In the genomic region with DNA sequence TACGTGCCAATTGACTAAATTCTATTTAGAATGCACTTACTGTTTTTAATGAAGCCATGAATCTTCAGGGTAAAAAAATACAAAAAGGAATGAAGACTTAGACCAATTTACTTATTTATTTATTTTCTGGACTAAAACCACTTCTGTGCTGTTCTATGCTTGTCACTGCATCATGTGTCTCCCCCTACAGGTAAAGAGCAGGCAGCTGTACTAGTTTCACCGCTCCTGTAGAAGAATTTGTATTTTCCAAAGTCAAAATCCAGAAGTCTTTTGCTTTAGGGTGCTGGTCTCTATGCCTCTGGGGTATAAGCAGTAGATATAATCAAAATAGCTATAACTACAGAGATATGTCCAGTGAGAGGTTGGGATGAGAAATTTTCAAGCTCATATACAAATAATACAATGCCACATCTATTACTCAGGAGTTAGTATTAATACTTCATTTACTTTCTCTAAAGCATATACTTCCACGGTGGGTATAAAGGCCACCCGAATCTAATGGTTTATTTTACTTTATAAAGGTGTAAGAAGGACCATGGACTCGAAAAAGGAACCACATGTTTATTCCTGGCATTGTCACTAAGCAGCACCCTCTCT, we compare ENCODE assay signal across 8 cellular contexts.
DNase-seq lines count a peak whose midpoint lies in the region; FAIRE-seq and TF ChIP-seq lines count a peak whose summit lies in the region.

No MANE protein-coding gene starts in this region.

- TF ChIP-seq CTCF in BJ (IDR thresholded peaks at IDR 0.05; ENCODE audit: insufficient read depth, low read depth, low read length) (peak; percentile 89), GM13976 (IDR thresholded peaks at IDR 0.05; ENCODE audit: borderline replicate concordance, control extremely low read depth, extremely low read depth, insufficient read depth, missing control alignments) (peak; percentile 59), Peyer's patch (IDR thresholded peaks at IDR 0.05) (peak in 5 of 6 experiments; percentile 69 to 89 (median 82)), kidney (IDR thresholded peaks at IDR 0.05; ENCODE audit: borderline replicate concordance, extremely low read depth, insufficient read depth) (peak; percentile 80), stomach (IDR thresholded peaks at IDR 0.05) (peak in 5 of 7 experiments; percentile 54 to 79 (median 73))

- H3K4me1 ChIP-seq in Peyer's patch (no peaks in the 10 kb centered on the region), kidney (ENCODE audit: control insufficient read depth in 1 of 2, insufficient read depth in 1 of 2, low read depth in 1 of 2, low read length in 2 of 2) (no peaks in the 10 kb centered on the region), stomach (peaks cover 0 to 12% (median 0%) of the 10 kb centered on the region in 4 donors)

- H3K9ac ChIP-seq in kidney (ENCODE audit: low read length in 2 of 2): no peak overlapping the region

- TF ChIP-seq POLR2A in Peyer's patch (IDR thresholded peaks at IDR 0.05) (no peak), stomach (IDR thresholded peaks at IDR 0.05) (no peak)

- WGBS in stomach, 5 donors: 40 to 56% (median 43%) methylated on average over 5 of the region's 5 CpGs

- intact Hi-C loops in kidney (cut with DNase I): loop anchor here (10.0 kb wide), 1 partner anchor 280 kb away; no protein-coding TSS in a partner anchor
- intact Hi-C loops in stomach (cut with DNase I; ENCODE audit: low total_unique reads): no loop called here

- H3K9me3 ChIP-seq in Peyer's patch: no peaks in the 10 kb centered on the region
- no peaks in the 10 kb centered on the region for H3K9me3 ChIP-seq in kidney (ENCODE audit: control insufficient read depth in 1 of 2, low read length in 2 of 2)
- H3K9me3 ChIP-seq in stomach: no peaks in the 10 kb centered on the region

- CTCF ChIA-PET in BJ (lab: Yijun Ruan, JAX): interaction anchor here (0.6 to 6.4 kb wide), 35 partner anchors 9 to 301 kb away, joined by 3 to 84 read pairs (median 4); no protein-coding TSS in a partner anchor

- DNase-seq in BJ (ENCODE audit: low read depth) (no peak), GM13976 (ENCODE audit: low spot score) (peak; percentile 26), HS-27A (ENCODE audit: low read depth) (peak; percentile 17), Peyer's patch (peak in 1 of 3 donors; percentile 69), T47D (ENCODE audit: low read depth in 1 of 2, low spot score in 1 of 2) (peak; percentile 43 to 76), kidney (no peak), stomach (no peak), GM19240 (ENCODE audit: insufficient read length, low spot score) (no peak)

- no peaks in the 10 kb centered on the region for H3K36me3 ChIP-seq in BJ (ENCODE audit: control insufficient read depth, insufficient read depth, low read length)
- H3K36me3 ChIP-seq in Peyer's patch: no peaks in the 10 kb centered on the region
- H3K36me3 ChIP-seq in kidney (ENCODE audit: control insufficient read depth in 1 of 2, insufficient read depth in 2 of 2, low read length in 2 of 2): peaks cover 12 to 22% of the 10 kb centered on the region in 2 donors
- H3K36me3 ChIP-seq in stomach: peaks cover 0 to 19% (median 2%) of the 10 kb centered on the region in 4 donors

- no peak overlapping the region for H3K27ac ChIP-seq in Peyer's patch
- no peak overlapping the region for H3K27ac ChIP-seq in kidney (ENCODE audit: low read depth in 2 of 2, low read length in 2 of 2)
- no peak overlapping the region for H3K27ac ChIP-seq in stomach

- in situ Hi-C loops in GM13976 (cut with MboI; ENCODE audit: low sequenced_read_pairs, unreplicated experiment): loop anchor here (10.0 kb wide), 2 partner anchors 130 to 280 kb away; no protein-coding TSS in a partner anchor
- in situ Hi-C loops in T47D (cut with HindIII; ENCODE audit: low pct_unique_long_range_greater_than_20kb, low sequenced_read_pairs): no loop called here

- FAIRE-seq in kidney (lab: Jason Lieb, UNC): peak; percentile 62

- TF ChIP-seq EP300 in stomach (IDR thresholded peaks at IDR 0.05): no peak

- POLR2A ChIA-PET in BJ (lab: Charles Lee): no interaction called here

- H3K4me3 ChIP-seq in BJ (ENCODE audit: low read depth, low read length): no peak overlapping the region
- no peak overlapping the region for H3K4me3 ChIP-seq in Peyer's patch
- no peak overlapping the region for H3K4me3 ChIP-seq in kidney (ENCODE audit: low read length in 2 of 2)
- no peak overlapping the region for H3K4me3 ChIP-seq in stomach

- H3K27me3 ChIP-seq in BJ (ENCODE audit: control insufficient read depth, insufficient read depth, low read length) (no peaks in the 10 kb centered on the region), Peyer's patch (no peaks in the 10 kb centered on the region), stomach (no peaks in the 10 kb centered on the region)

Comparison
In these comparisons a context has a peak if more than half of its experiments do, and no peak if none do; other contexts are left out.
1. DNase-seq: peak in GM13976 (single experiment), HS-27A (single experiment) and T47D (2 of 2); none in BJ (single experiment), kidney (single experiment), stomach (single experiment) and GM19240 (single experiment).
2. Peak in every context shown above with its lines, with median percentiles within 50 percentile points of each other: CTCF ChIP-seq.